21 cellular contexts compared by ENCODE assay signal in the genomic region with DNA sequence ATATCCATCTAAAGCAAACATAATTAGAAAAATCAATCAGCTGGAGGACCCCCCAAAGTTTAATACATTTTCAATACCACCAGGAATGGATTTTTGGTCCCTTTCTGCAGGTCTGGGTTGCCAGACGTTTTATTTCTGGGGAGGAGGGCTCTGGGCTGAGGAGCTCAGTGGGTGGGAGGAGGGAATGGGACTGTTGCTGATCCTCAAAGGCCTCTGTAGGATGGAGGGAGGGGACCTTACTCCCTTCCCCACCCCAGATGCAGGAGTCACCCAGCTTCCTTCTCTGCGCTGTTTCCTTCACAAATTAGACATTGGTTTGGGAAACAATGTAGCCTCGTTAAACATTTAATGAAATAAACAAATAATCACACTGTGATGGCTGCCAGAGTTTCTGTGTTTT.
"Had no signal": no experiment of that assay in that cellular context is flagged by ENCODE, and none has a peak within 500 bp of the region (broad histone marks: within the 10 kb centered on the region; RNA-seq: fewer than 3 reads in every experiment).

No MANE protein-coding gene starts in this region.

- H3K9ac ChIP-seq: KMS-11 had no signal

- H3K9me3 ChIP-seq: SJSA1 had no signal

- DNase-seq: Kasumi-1, MM.1S, NCI-H1092 treated with DMSO at 0.1 percent for 48 hours, NCI-H1436, NCI-H187 treated with DMSO at 0.1 percent for 48 hours, NCI-H2029 treated with DMSO at 0.1 percent for 48 hours, NCI-H2171 treated with DMSO at 0.1 percent for 48 hours, NCI-H345, NCI-H446 treated with DMSO at 0.1 percent for 48 hours, NCI-H510A treated with DMSO at 0.1 percent for 48 hours, NCI-H69, NCI-H774, Right ventricle myocardium superior, RPMI8226, SIG-M5 had no signal

- H3K4me3 ChIP-seq: K562, SJSA1, SK-N-MC had no signal

- H3K4me1 ChIP-seq: SJSA1 had no signal

- H3K27ac ChIP-seq: HL-60, KMS-11, SJSA1, SK-N-MC had no signal

- H3K27ac Mint-ChIP-seq: IgD-negative memory B cell had no signal

- H3K9me3 Mint-ChIP-seq: IgD-negative memory B cell had no signal

- ATAC-seq: K562 had no signal

- H3K4me2 ChIP-seq: KMS-11 had no signal

- H3K27me3 ChIP-seq: SJSA1 had no signal

- H3K36me3 ChIP-seq: SJSA1 had no signal

- H3K27me3 Mint-ChIP-seq: IgD-negative memory B cell had no signal

- H3K4me3 Mint-ChIP-seq: IgD-negative memory B cell had no signal

- H3K36me3 Mint-ChIP-seq: IgD-negative memory B cell had no signal
